Comparison of ENCODE assay signal across 27 cellular contexts in genomic region chr15:83682476-83683162, GRCh38. TPM values are rescaled to one million over a fixed set of nuclear protein-coding genes. Genes with fewer than 3 reads are reported as not detected.
"Had no signal": no experiment of that assay in that cellular context is flagged by ENCODE, and none has a peak within 500 bp of the region (broad histone marks: within the 10 kb centered on the region; RNA-seq: fewer than 3 reads in every experiment).

No MANE protein-coding gene starts in this region.

- H3K27ac ChIP-seq: body of pancreas, KMS-11, Peyer's patch, RWPE1, SJCRH30 had no signal

- H3K9me3 ChIP-seq: body of pancreas, Peyer's patch had no signal

- H3K4me1 ChIP-seq: body of pancreas, Peyer's patch, SJCRH30 had no signal

- H3K36me3 ChIP-seq: Peyer's patch, SJCRH30 had no signal

- H3K4me2 ChIP-seq: KMS-11 had no signal

- FAIRE-seq: bronchial epithelial cell had no signal

- H3K4me3 ChIP-seq: body of pancreas, Peyer's patch, SJCRH30 had no signal

- DNase-seq: activated B cell treated with CpG ODN at 0.5 μM for 24 hours; activated CD4-positive, alpha-beta T cell treated with anti-CD3 and anti-CD28 coated beads for 1 hour; activated CD4-positive, alpha-beta T cell treated with anti-CD3 and anti-CD28 coated beads, Interleukin-2, amount 50 U/mL, for 48 hours; activated CD8-positive, alpha-beta memory T cell treated with anti-CD3 and anti-CD28 coated beads, Interleukin-2, amount 10 ng/mL, durations not matched to agents 7 days and 5 days; activated effector memory CD4-positive, alpha-beta T cell treated with Interleukin-2 at 50 U/mL for 16 hours; activated naive CD4-positive, alpha-beta T cell; activated T-cell treated with anti-CD3 and anti-CD28 coated beads, Interleukin-2, amount 50 U/mL, for 24 hours; aorta; body of pancreas; MV-4-11; NCI-H1092 treated with DMSO at 0.1 percent for 48 hours; NCI-H1417 treated with DMSO at 0.1 percent for 48 hours; NCI-H1694; NCI-H2029 treated with DMSO at 0.1 percent for 48 hours; NCI-H345; NCI-H510A; NCI-H526 treated with DMSO at 0.1 percent for 48 hours; NCI-H82; Peyer's patch; Right ventricle myocardium superior; SJCRH30 had no signal

- H3K27me3 ChIP-seq: body of pancreas, Peyer's patch had no signal

- H3K9ac ChIP-seq: KMS-11 had no signal

RNA-seq across cellular contexts. Expression of gene ADAMTSL3, which starts 28.7 kb away (rescaled TPM):
- total RNA-seq: activated B cell treated with CpG ODN at 0.5 μM for 24 hours; activated CD4-positive, alpha-beta T cell treated with anti-CD3 and anti-CD28 coated beads, Interleukin-2, amount 10 ng/mL, durations not matched to agents 24 days and 14 days; activated CD8-positive, alpha-beta memory T cell treated with anti-CD3 and anti-CD28 coated beads, Interleukin-2, amount 10 ng/mL, durations not matched to agents 7 days and 5 days; activated T-helper 1 cell treated with anti-CD3 and anti-CD28 coated beads, Interleukin-12 subunit alpha, Interleukin-12 subunit beta, Interleukin-2, Interleukin-4 antibody, amounts not matched to agents 30 ng/mL and 10 ng/mL and 1 ng/mL, durations not matched to agents 14 hours and 24 hours and 36 hours; OCI-LY7 had no signal
